Comparison of ENCODE assay signal across 1 cellular context in genomic region chr17:42311240-42312034, GRCh38.
TF ChIP-seq lines count a peak whose summit lies in the region.

No MANE protein-coding gene starts in this region.

TF ChIP-seq in K562, 482 proteins besides CTCF, POLR2A, EP300 and RAD21 (continued from another document and continues in another):
- no peak for TF ChIP-seq HDAC6 (IDR thresholded peaks at IDR 0.05; ENCODE audit: low read depth, low read length)
- no peak; the same call in 1 of the 2 replicates for TF ChIP-seq HSF4 (CRISPR knock-in tag; IDR thresholded peaks at IDR 0.05; ENCODE audit: borderline replicate concordance)
- TF ChIP-seq ZNF518B (CRISPR knock-in tag; IDR thresholded peaks at IDR 0.05) = no peak
- TF ChIP-seq UBTF (IDR thresholded peaks at IDR 0.05; ENCODE audit: borderline replicate concordance in 1 of 2, low read depth in 2 of 2, low read length in 2 of 2) = peak in 1 of 2 experiments; percentile 80; a peak in 1 of 4 replicates
- peak; percentile 71 for TF ChIP-seq ATF7 (IDR thresholded peaks at IDR 0.05)
- TF ChIP-seq CEBPB (tag; IDR thresholded peaks at IDR 0.05) = peak; percentile 100
- TF ChIP-seq ZNF263 (CRISPR knock-in tag; IDR thresholded peaks at IDR 0.05; ENCODE audit: borderline replicate concordance) = peak; percentile 86
- no peak for TF ChIP-seq ZNF583 (CRISPR knock-in tag; IDR thresholded peaks at IDR 0.05)
- TF ChIP-seq BRCA1 (IDR thresholded peaks at IDR 0.05) = no peak
- TF ChIP-seq BRCA1 (CRISPR knock-in tag; IDR thresholded peaks at IDR 0.05) = no peak
- TF ChIP-seq ZBTB9 (CRISPR knock-in tag; IDR thresholded peaks at IDR 0.05) = no peak
- no peak for TF ChIP-seq C11orf30 (IDR thresholded peaks at IDR 0.05; ENCODE audit: low read depth)
- no peak for TF ChIP-seq NFE2 (IDR thresholded peaks at IDR 0.05; ENCODE audit: low read depth)
- TF ChIP-seq PHF8 (IDR thresholded peaks at IDR 0.05; ENCODE audit: borderline replicate concordance, low read length) = no peak
- TF ChIP-seq XRCC4 (IDR thresholded peaks at IDR 0.05; ENCODE audit: extremely low read depth, insufficient read depth, insufficient read length) = no peak
- no peak for TF ChIP-seq TFE3 (CRISPR knock-in tag; IDR thresholded peaks at IDR 0.05)
- no peak for TF ChIP-seq FOXJ2 (tag; IDR thresholded peaks at IDR 0.05)
- TF ChIP-seq SIN3A (IDR thresholded peaks at IDR 0.05; ENCODE audit: borderline replicate concordance in 2 of 2, control insufficient read depth in 1 of 2, low read depth in 2 of 2, low read length in 2 of 2) = peak; percentile 39 to 50; a peak in 2 of 4 replicates
- no peak for TF ChIP-seq ZNF79 (CRISPR knock-in tag; IDR thresholded peaks at IDR 0.05; ENCODE audit: low read depth)
- no peak for TF ChIP-seq BCOR (IDR thresholded peaks at IDR 0.05)
- no peak for TF ChIP-seq ZNF232 (CRISPR knock-in tag; IDR thresholded peaks at IDR 0.05)
- no peak for TF ChIP-seq FOXM1 (IDR thresholded peaks at IDR 0.05; ENCODE audit: low read depth)
- TF ChIP-seq FOXM1 (CRISPR knock-in tag; IDR thresholded peaks at IDR 0.05; ENCODE audit: low read depth) = no peak
- no peak for TF ChIP-seq IRF1 (CRISPR knock-in tag; IDR thresholded peaks at IDR 0.05; ENCODE audit: borderline replicate concordance)
- peak in 1 of 3 experiments; percentile 13; a peak in 1 of 6 replicates for TF ChIP-seq ZBTB11 (CRISPR knock-in tag; IDR thresholded peaks at IDR 0.05)
- no peak for TF ChIP-seq ARID2 (IDR thresholded peaks at IDR 0.05)
- TF ChIP-seq SMARCA5 (IDR thresholded peaks at IDR 0.05) = no peak
- TF ChIP-seq HEY1 (CRISPR knock-in tag; IDR thresholded peaks at IDR 0.05; ENCODE audit: borderline replicate concordance) = 0 out of 2 replicates have a peak, but pooled peaks have one; percentile 9
- TF ChIP-seq U2AF2 (optimal IDR thresholded peaks at IDR 0.05; ENCODE audit: low read depth, low read length) = no peak
- TF ChIP-seq MAX (CRISPR knock-in tag; IDR thresholded peaks at IDR 0.05) = peak; percentile 65; the same call in 1 of the 2 replicates
- TF ChIP-seq CREM (IDR thresholded peaks at IDR 0.05; ENCODE audit: low read depth) = peak; percentile 68; the same call in 1 of the 2 replicates
- no peak for TF ChIP-seq SIRT6 (IDR thresholded peaks at IDR 0.05; ENCODE audit: low read depth, low read length)
- TF ChIP-seq KDM4B (IDR thresholded peaks at IDR 0.05; ENCODE audit: borderline replicate concordance in 2 of 2, low read depth in 1 of 2) = no peak
- peak in 1 of 2 experiments; percentile 70; a peak in 2 of 4 replicates for TF ChIP-seq RCOR1 (IDR thresholded peaks at IDR 0.05; ENCODE audit: borderline replicate concordance in 1 of 2, low read depth in 2 of 2, low read length in 2 of 2)
- TF ChIP-seq ZFP91 (CRISPR knock-in tag; IDR thresholded peaks at IDR 0.05) = no peak
- no peak for TF ChIP-seq HIVEP1 (CRISPR knock-in tag; IDR thresholded peaks at IDR 0.05)
- TF ChIP-seq MCM7 (IDR thresholded peaks at IDR 0.05) = no peak
- no peak for TF ChIP-seq NFIX (CRISPR knock-in tag; IDR thresholded peaks at IDR 0.05; ENCODE audit: low read depth)
- no peak; the same call in 1 of the 2 replicates for TF ChIP-seq ZNF311 (CRISPR knock-in tag; IDR thresholded peaks at IDR 0.05)
- no peak for TF ChIP-seq CEBPZ (IDR thresholded peaks at IDR 0.05; ENCODE audit: borderline replicate concordance, low read depth, low read length)
- no peak for TF ChIP-seq FOXA3 (CRISPR knock-in tag; conservative IDR thresholded peaks at IDR 0.05 in 1 of 2, IDR thresholded peaks at IDR 0.05 in 1 of 2)
- no peak for TF ChIP-seq KDM1A (IDR thresholded peaks at IDR 0.05)
- TF ChIP-seq EGR1 (conservative IDR thresholded peaks at IDR 0.05) = no peak; the same call in 1 of the 2 replicates
- TF ChIP-seq ARID3B (CRISPR knock-in tag; IDR thresholded peaks at IDR 0.05; ENCODE audit: borderline replicate concordance) = no peak
